Comparison of ENCODE assay signal across 22 cellular contexts in the genomic region with DNA sequence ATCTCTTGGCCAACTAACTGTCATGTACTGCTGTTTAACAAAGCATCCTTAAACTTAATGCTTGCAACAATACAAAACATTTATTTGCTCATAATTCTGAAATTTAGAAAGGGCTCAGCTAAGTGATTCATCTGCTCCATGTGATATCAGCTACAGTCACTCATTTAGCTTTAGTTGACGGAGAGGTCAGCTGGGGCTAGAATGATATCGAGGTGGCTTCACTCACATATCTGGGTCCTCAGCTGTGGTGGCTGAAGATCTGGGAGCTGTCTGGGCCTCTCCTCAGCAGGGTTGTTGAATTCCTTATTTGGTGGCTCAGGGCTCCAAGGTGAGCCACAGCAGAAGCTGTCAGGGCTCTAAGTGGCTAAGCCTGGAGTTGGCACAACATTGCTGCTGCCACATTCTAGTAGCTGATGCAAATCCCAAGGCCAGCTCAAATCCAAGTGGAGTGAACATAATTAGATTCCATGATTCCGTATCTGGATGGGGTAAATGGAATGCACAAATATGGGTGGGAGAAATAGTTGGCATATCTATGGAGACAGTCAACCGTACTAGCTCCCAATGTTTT.
DNase-seq lines count a peak whose midpoint lies in the region; ATAC-seq, FAIRE-seq and TF ChIP-seq lines count a peak whose summit lies in the region.
"Had no signal": no experiment of that assay in that cellular context is flagged by ENCODE, and none has a peak within 500 bp of the region (broad histone marks: within the 10 kb centered on the region; RNA-seq: fewer than 3 reads in every experiment).

No MANE protein-coding gene starts in this region.

- H3K9me3 ChIP-seq in astrocyte (ENCODE audit: insufficient read depth, low read depth, low read length) (peaks cover 4% of the 10 kb centered on the region), smooth muscle cell (replicated peaks; ENCODE audit: low read depth) (peaks cover 4% of the 10 kb centered on the region), upper lobe of right lung (no peaks in the 10 kb centered on the region)
- H3K9me3 ChIP-seq: MG63, Peyer's patch had no signal

- no peaks in the 10 kb centered on the region for H3K27me3 ChIP-seq in astrocyte (ENCODE audit: insufficient read depth, low read length)
- no peaks in the 10 kb centered on the region for H3K27me3 ChIP-seq in smooth muscle cell (ENCODE audit: low read depth)
- H3K27me3 ChIP-seq in upper lobe of right lung: no peaks in the 10 kb centered on the region
- H3K27me3 ChIP-seq: MG63, Peyer's patch had no signal

- WGBS in smooth muscle cell (ENCODE audit: low lambda C conversion rate): 83% methylated on average over 4 of the region's 4 CpGs

- DNase-seq in EL: peak; percentile 37
- peak; percentile 86 for DNase-seq in astrocyte (ENCODE audit: low read depth)
- DNase-seq in kidney tubule cell (ENCODE audit: low spot score): peak; percentile 20
- no peak for DNase-seq in smooth muscle cell (lab: John Stamatoyannopoulos, UW; ENCODE audit: unreplicated experiment)
- DNase-seq in NCI-H446 (lab: John Stamatoyannopoulos, UW): no peak
- no peak for DNase-seq in upper lobe of right lung
- DNase-seq: DND-41, GDM1, Kasumi-1, MG63, NCI-H1092 treated with DMSO at 0.1 percent for 48 hours, NCI-H146, NCI-H2029 treated with DMSO at 0.1 percent for 48 hours, NCI-H2171, NCI-H446 treated with DMSO at 0.1 percent for 48 hours, NCI-H69, Peyer's patch had no signal

- H2AFZ ChIP-seq in astrocyte (ENCODE audit: low read depth, low read length) (no peak overlapping the region), smooth muscle cell (ENCODE audit: low read depth) (no peak overlapping the region)

- ATAC-seq in HG02852 (IDR thresholded peaks at IDR 0.05; ENCODE audit: unreplicated experiment) (no peak), upper lobe of right lung (no peak)
- ATAC-seq: Right ventricle myocardium inferior had no signal

- intact Hi-C loops in upper lobe of right lung (cut with DNase I): no loop called here

- H3K4me1 ChIP-seq in astrocyte (ENCODE audit: insufficient read depth, low read length) (peaks cover 48% of the 10 kb centered on the region), smooth muscle cell (ENCODE audit: low read depth) (peaks cover 10% of the 10 kb centered on the region), upper lobe of right lung (no peaks in the 10 kb centered on the region)
- H3K4me1 ChIP-seq: HAP-1, Peyer's patch had no signal

- peaks cover 3% of the 10 kb centered on the region for H3K9me3 Mint-ChIP-seq in astrocyte (ENCODE audit: unreplicated experiment)

- H3K79me2 ChIP-seq in astrocyte (ENCODE audit: insufficient read depth, low read length) (peaks cover 42% of the 10 kb centered on the region), smooth muscle cell (ENCODE audit: low read depth) (peaks cover 8% of the 10 kb centered on the region)

- H3K36me3 Mint-ChIP-seq in astrocyte (ENCODE audit: low read depth, unreplicated experiment): peaks cover 10% of the 10 kb centered on the region

- H4K20me1 ChIP-seq in astrocyte (ENCODE audit: insufficient read depth, low read length) (no peaks in the 10 kb centered on the region), smooth muscle cell (ENCODE audit: low read depth) (no peaks in the 10 kb centered on the region)

- H3F3A ChIP-seq in smooth muscle cell (ENCODE audit: low read depth): peaks cover 4% of the 10 kb centered on the region

- no peak for TF ChIP-seq CTCF in astrocyte (IDR thresholded peaks at IDR 0.05; ENCODE audit: insufficient read depth, low read depth, low read length)
- TF ChIP-seq CTCF in smooth muscle cell (IDR thresholded peaks at IDR 0.05; ENCODE audit: borderline replicate concordance, insufficient read depth, poor library complexity, severe bottlenecking): no peak
- TF ChIP-seq CTCF in upper lobe of right lung (IDR thresholded peaks at IDR 0.05): no peak

- H3K9ac ChIP-seq in astrocyte (ENCODE audit: low read length) (peak overlapping the region; percentile 83), smooth muscle cell (ENCODE audit: low read depth) (no peak overlapping the region)

- no peak overlapping the region for H3K4me3 ChIP-seq in astrocyte (ENCODE audit: insufficient read depth, low read depth, low read length)
- no peak overlapping the region for H3K4me3 ChIP-seq in smooth muscle cell
- no peak overlapping the region for H3K4me3 ChIP-seq in upper lobe of right lung
- H3K4me3 ChIP-seq: HAP-1, MG63, Peyer's patch had no signal

- H3K27ac ChIP-seq in astrocyte (ENCODE audit: low read depth, low read length) (peak overlapping the region; percentile 99), smooth muscle cell (ENCODE audit: low read depth) (peak overlapping the region; percentile 91), upper lobe of right lung (no peak overlapping the region)
- H3K27ac ChIP-seq: C4-2B, HL-60, Peyer's patch had no signal

- H3K4me2 ChIP-seq in astrocyte (ENCODE audit: low read length): peak overlapping the region; percentile 80
- no peak overlapping the region for H3K4me2 ChIP-seq in smooth muscle cell

- no peak overlapping the region for H3K4me3 Mint-ChIP-seq in astrocyte (ENCODE audit: unreplicated experiment)

- peak; percentile 47 for FAIRE-seq in astrocyte (lab: Jason Lieb, UNC)

- peak overlapping the region; percentile 38 for H3K27ac Mint-ChIP-seq in astrocyte (ENCODE audit: unreplicated experiment)

- H3K36me3 ChIP-seq in astrocyte (ENCODE audit: insufficient read depth, low read length) (peaks cover 9% of the 10 kb centered on the region), smooth muscle cell (ENCODE audit: low read depth) (no peaks in the 10 kb centered on the region), upper lobe of right lung (no peaks in the 10 kb centered on the region)
- H3K36me3 ChIP-seq: HAP-1, MG63, Peyer's patch had no signal

- H3K27me3 Mint-ChIP-seq in astrocyte (ENCODE audit: low read depth, unreplicated experiment): no peaks in the 10 kb centered on the region

- H3K4me1 Mint-ChIP-seq in astrocyte (ENCODE audit: low read depth, unreplicated experiment): peaks cover 47% of the 10 kb centered on the region

Comparison
In these comparisons a context has a peak if more than half of its experiments do, and no peak if none do; other contexts are left out.
1. DNase-seq: peak in EL (single experiment), astrocyte (single experiment) and kidney tubule cell (single experiment); none in smooth muscle cell (single experiment), NCI-H446 (0 of 2) and upper lobe of right lung (single experiment).